Comparison of ENCODE assay signal across 8 cellular contexts in the genomic region with DNA sequence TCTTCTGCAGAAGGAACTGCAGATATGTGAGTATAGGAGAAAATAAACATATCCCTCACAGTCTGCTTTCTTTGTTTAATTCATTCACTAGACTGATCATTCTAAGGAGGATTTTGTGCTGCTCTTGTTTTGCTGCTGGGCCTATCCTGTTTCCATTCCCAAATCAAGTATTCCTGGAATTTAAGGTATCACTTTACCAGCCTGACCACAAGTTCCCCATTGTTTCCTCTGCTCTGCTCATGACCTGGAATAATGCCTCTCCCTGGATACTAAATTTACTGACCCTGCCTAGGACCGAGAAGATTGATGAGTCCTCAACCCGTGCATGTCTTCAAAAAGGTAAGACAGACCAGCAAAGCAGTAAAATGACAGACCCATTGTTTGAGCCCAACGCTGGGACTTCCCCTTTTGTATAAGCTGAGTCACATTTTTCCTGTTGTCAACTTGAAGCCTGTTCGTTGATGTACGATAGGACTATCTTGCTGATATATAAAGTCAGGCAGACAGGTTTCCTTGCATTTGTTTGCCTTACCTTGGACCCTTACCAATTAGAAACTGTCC.
DNase-seq lines count a peak whose midpoint lies in the region; ATAC-seq and TF ChIP-seq lines count a peak whose summit lies in the region.

No MANE protein-coding gene starts in this region.

- in situ Hi-C loops in mammary epithelial cell (cut with MboI; ENCODE audit: low sequenced_read_pairs in 2 of 2), result no loop called here

- intact Hi-C loops in mammary epithelial cell (cut with micrococcal nuclease), result no loop called here

- ATAC-seq in GM19023 (IDR thresholded peaks at IDR 0.05; ENCODE audit: unreplicated experiment), result peak; percentile 35
- peak; percentile 27 for ATAC-seq in HG03159 (IDR thresholded peaks at IDR 0.05; ENCODE audit: unreplicated experiment)
- ATAC-seq in naive B cell (ENCODE audit: low read depth in 2 of 2), result peak; percentile 45 to 57

- peaks cover 15 to 25% (median 17%) of the 10 kb centered on the region in 3 donors for H3K4me1 Mint-ChIP-seq in naive B cell

- H3K36me3 Mint-ChIP-seq in naive B cell, result no peaks in the 10 kb centered on the region

- H3K36me3 ChIP-seq in mammary epithelial cell (ENCODE audit: insufficient read depth, low read length), result no peaks in the 10 kb centered on the region

- CTCF ChIA-PET in mammary epithelial cell (lab: Charles Lee; ENCODE audit: low non-redundant PET), result no interaction called here

- peak overlapping the region; percentile 71 for H3K4me2 ChIP-seq in mammary epithelial cell (ENCODE audit: insufficient read depth, low read depth, low read length)

- H4K20me1 ChIP-seq in mammary epithelial cell (ENCODE audit: insufficient read depth, low read length), result no peaks in the 10 kb centered on the region

- no peak overlapping the region for H3K9ac ChIP-seq in mammary epithelial cell (ENCODE audit: insufficient read depth, low read length)

- H2AFZ ChIP-seq in mammary epithelial cell (ENCODE audit: low read depth, low read length), result peak overlapping the region; percentile 67

- TF ChIP-seq CTCF in mammary epithelial cell (conservative IDR thresholded peaks at IDR 0.05 in 1 of 2, IDR thresholded peaks at IDR 0.05 in 1 of 2; ENCODE audit: extremely low read depth in 1 of 2, insufficient read depth in 1 of 2, low read depth in 1 of 2, low read length in 2 of 2), result no peak

- H3K9me3 ChIP-seq in mammary epithelial cell (replicated peaks; ENCODE audit: insufficient read depth, low read length), result no peaks in the 10 kb centered on the region

- dilution Hi-C loops in mammary epithelial cell (cut with HindIII; ENCODE audit: low sequenced_read_pairs), result no loop called here

- H3K79me2 ChIP-seq in mammary epithelial cell (ENCODE audit: insufficient read depth, low read length), result no peaks in the 10 kb centered on the region

- DNase-seq in AML-193 (lab: John Stamatoyannopoulos, UW) (peak; percentile 85 to 95), SIG-M5 treated with dmso at 0.1 percent for 504 hours (lab: John Stamatoyannopoulos, UW; ENCODE audit: unreplicated experiment) (peak; percentile 93), mammary epithelial cell (peak; percentile 84), naive B cell (peak; percentile 1), NCI-H1048 (lab: John Stamatoyannopoulos, UW) (no peak), foreskin melanocyte (no peak)

- peak overlapping the region in 1 of 3 experiments; percentile 2 for H3K4me3 ChIP-seq in mammary epithelial cell (replicated peaks in 1 of 3; ENCODE audit: insufficient read depth in 1 of 3, low read depth in 2 of 3, low read length in 3 of 3)

- no TSS peak for BruUV-seq in mammary epithelial cell (replicated peaks; lab: Mats Ljungman, UMichigan)

- H3K9me3 Mint-ChIP-seq in naive B cell, result no peaks in the 10 kb centered on the region

- H3K4me3 Mint-ChIP-seq in naive B cell, result peak overlapping the region in 7 of 8 donors; percentile 29 to 77 (median 43)

- peaks cover 44% of the 10 kb centered on the region for H3K4me1 ChIP-seq in mammary epithelial cell (ENCODE audit: insufficient read depth, low read length)

- peak overlapping the region in 3 of 6 donors; percentile 36 to 91 (median 49) for H3K27ac Mint-ChIP-seq in naive B cell

- peak overlapping the region; percentile 70 for H3K27ac ChIP-seq in mammary epithelial cell (ENCODE audit: insufficient read depth, low read depth, low read length)

- WGBS in mammary epithelial cell (ENCODE audit: low coverage, missing lambda C conversion rate), result 0% methylated on average over 5 of the region's 5 CpGs

- H3K27me3 ChIP-seq in mammary epithelial cell (ENCODE audit: insufficient read depth, low read length), result no peaks in the 10 kb centered on the region

- no peaks in the 10 kb centered on the region for H3K27me3 Mint-ChIP-seq in naive B cell

Comparison
In these comparisons a context has a peak if more than half of its experiments do, and no peak if none do; other contexts are left out.
1. DNase-seq: peak in AML-193 (2 of 2), SIG-M5 treated with dmso at 0.1 percent for 504 hours (single experiment), mammary epithelial cell (single experiment) and naive B cell (single experiment); none in NCI-H1048 (single experiment) and foreskin melanocyte (single experiment).
2. Peak in every context shown above with its lines, with median percentiles within 50 percentile points of each other: ATAC-seq.